In the genomic region with DNA sequence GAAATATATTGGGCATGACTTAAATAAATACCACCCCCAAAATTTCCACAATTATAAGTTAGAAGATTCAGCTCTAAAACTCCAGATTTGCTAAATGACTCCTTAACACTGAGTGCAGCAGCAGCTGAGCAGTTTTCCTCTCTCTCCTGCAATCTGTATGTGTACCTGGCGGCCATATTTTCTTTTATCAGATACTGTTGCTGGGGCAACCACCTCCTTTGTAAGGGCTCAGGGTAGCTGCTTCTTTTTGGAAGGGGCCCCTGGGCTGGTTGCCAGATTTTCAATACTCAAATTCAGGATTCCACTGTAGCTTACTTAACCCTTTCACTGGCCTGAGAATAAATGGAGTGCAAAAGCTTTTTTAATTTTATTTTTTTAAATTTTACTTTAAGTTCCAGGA, we compare ENCODE assay signal across 22 cellular contexts.
A peak's percentile ranks its signal among the peaks of the same experiment; 100 is the strongest.
DNase-seq lines count a peak whose midpoint lies in the region; ATAC-seq, FAIRE-seq and TF ChIP-seq lines count a peak whose summit lies in the region.
"Had no signal": no experiment of that assay in that cellular context is flagged by ENCODE, and none has a peak within 500 bp of the region (broad histone marks: within the 10 kb centered on the region; RNA-seq: fewer than 3 reads in every experiment).

No MANE protein-coding gene starts in this region.

- H3K23me2 ChIP-seq in H1 (ENCODE audit: low read depth, low read length) = no peaks in the 10 kb centered on the region

- no peaks in the 10 kb centered on the region for H3K79me1 ChIP-seq in H1 (ENCODE audit: low read depth, low read length)

- H3K56ac ChIP-seq in H1 (replicated peaks; ENCODE audit: insufficient read length, low read depth, low read length) = no peak overlapping the region

- no peak overlapping the region for H3K4me2 ChIP-seq in H1 (ENCODE audit: insufficient read depth in 1 of 2, low read depth in 2 of 2, low read length in 2 of 2)

- intact Hi-C loops in tibial artery (cut with DNase I; ENCODE audit: low total_unique reads) = no loop called here

- ATAC-seq in GM21723 (IDR thresholded peaks at IDR 0.05; ENCODE audit: unreplicated experiment) = no peak
- ATAC-seq: activated CD8-positive, alpha-beta T cell treated with anti-CD3 and anti-CD28 coated beads, Interleukin-2, amount 10 ng/mL, durations not matched to agents 7 days and 5 days; SK-N-SH treated with all-trans-retinoic acid at 6 μM for 48 hours had no signal

- peaks cover 0 to 3% of the 10 kb centered on the region in 2 experiments; a peak in 1 of 4 replicates for H3K9me3 ChIP-seq in H1 (ENCODE audit: insufficient read depth in 2 of 2, low read depth in 1 of 2, low read length in 1 of 2)
- H3K9me3 ChIP-seq in tibial artery = no peaks in the 10 kb centered on the region

- POLR2A ChIA-PET in H1 (lab: Charles Lee; ENCODE audit: partially characterized antibody) = no interaction called here

- H2BK5ac ChIP-seq in H1 (ENCODE audit: low read depth, low read length) = no peak overlapping the region

- H4K91ac ChIP-seq in H1 (replicated peaks; ENCODE audit: insufficient read length, low read length) = no peak overlapping the region

- H3K14ac ChIP-seq in H1 (ENCODE audit: insufficient read length) = no peak overlapping the region

- FAIRE-seq in H1 (lab: Jason Lieb, UNC) = no peak
- FAIRE-seq: D721Med, frontal cortex, keratinocyte, urothelium cell line had no signal

- H2BK20ac ChIP-seq in H1 (ENCODE audit: low read length) = no peak overlapping the region

- H2BK120ac ChIP-seq in H1 (replicated peaks; ENCODE audit: low read depth, low read length) = no peak overlapping the region

- CTCF ChIA-PET in H1 (lab: Charles Lee; ENCODE audit: partially characterized antibody) = no interaction called here

- no peak overlapping the region for H2AK5ac ChIP-seq in H1 (ENCODE audit: low read depth, low read length)

- TF ChIP-seq CTCF in H1 (IDR thresholded peaks at IDR 0.05; ENCODE audit: control extremely low read depth in 1 of 3, insufficient read depth in 1 of 3, low read depth in 1 of 3, low read length in 3 of 3) (no peak), tibial artery (IDR thresholded peaks at IDR 0.05) (no peak)

- no peaks in the 10 kb centered on the region for H3K79me2 ChIP-seq in H1 (ENCODE audit: control insufficient read depth in 1 of 2, insufficient read depth in 2 of 2, low read length in 2 of 2)

- H3K4me1 ChIP-seq in H1 (replicated peaks in 1 of 4; ENCODE audit: control insufficient read depth in 3 of 4, insufficient read depth in 4 of 4, low read length in 3 of 4) = no peaks in the 10 kb centered on the region
- no peaks in the 10 kb centered on the region for H3K4me1 ChIP-seq in tibial artery

- no peak overlapping the region for H2BK15ac ChIP-seq in H1 (ENCODE audit: low read length)

- no peak overlapping the region for H2AFZ ChIP-seq in H1 (ENCODE audit: low read length)

- WGBS in H1 (ENCODE audit: extremely low coverage in 1 of 2, insufficient coverage in 1 of 2, insufficient read length in 1 of 2, insufficient replicate concordance in 2 of 2, low coverage in 1 of 2, low lambda C conversion rate in 2 of 2, missing lambda C conversion rate in 1 of 2), 2 experiments = 84% methylated on average over 1 of the region's 1 CpG; no CpG with 5 or more reads in 1 of the 2 experiments

- no peak overlapping the region for H3K18ac ChIP-seq in H1 (ENCODE audit: extremely low read depth, low read length)

- no peak for TF ChIP-seq POLR2A in H1 (IDR thresholded peaks at IDR 0.05; ENCODE audit: control extremely low read depth in 1 of 2, low read depth in 2 of 2, low read length in 2 of 2)

- no peak overlapping the region for H4K8ac ChIP-seq in H1 (ENCODE audit: extremely low read depth, insufficient read depth, low read length)

- H3K4me3 ChIP-seq in H1 (ENCODE audit: extremely low read depth in 1 of 4, insufficient read depth in 2 of 4, low read depth in 3 of 4, low read length in 4 of 4) (no peak overlapping the region), tibial artery (no peak overlapping the region)

- H3K27me3 ChIP-seq in H1 (replicated peaks in 1 of 4; ENCODE audit: control insufficient read depth in 3 of 4, extremely low read depth in 1 of 4, insufficient read depth in 3 of 4, low read length in 3 of 4) (no peaks in the 10 kb centered on the region), tibial artery (no peaks in the 10 kb centered on the region)

- no peak overlapping the region for H2BK12ac ChIP-seq in H1 (ENCODE audit: low read depth, low read length)

- H3K9ac ChIP-seq in H1 (replicated peaks in 1 of 4; ENCODE audit: extremely low read depth in 1 of 4, low read depth in 3 of 4, low read length in 3 of 4) = no peak overlapping the region

- no peak overlapping the region for H3K4ac ChIP-seq in H1 (replicated peaks; ENCODE audit: insufficient read length, low read depth, low read length)

- TF ChIP-seq EP300 in H1 (IDR thresholded peaks at IDR 0.05; ENCODE audit: borderline replicate concordance in 1 of 2, low read depth in 2 of 2, low read length in 2 of 2) = no peak

- no peak overlapping the region for H3K27ac ChIP-seq in H1 (ENCODE audit: low read depth, low read length)
- no peak overlapping the region for H3K27ac ChIP-seq in tibial artery

- H3K23ac ChIP-seq in H1 (ENCODE audit: insufficient read length) = no peak overlapping the region

- no peak for TF ChIP-seq RAD21 in H1 (IDR thresholded peaks at IDR 0.05 in 1 of 2, conservative IDR thresholded peaks at IDR 0.05 in 1 of 2; ENCODE audit: low read depth in 2 of 2, low read length in 2 of 2)

- no peaks in the 10 kb centered on the region for H4K20me1 ChIP-seq in H1 (replicated peaks in 1 of 2; ENCODE audit: control insufficient read depth in 1 of 2, insufficient read depth in 2 of 2, low read length in 2 of 2)

- peak; percentile 92 for DNase-seq in COR-L47 (lab: John Stamatoyannopoulos, UW)
- peak; percentile 81 for DNase-seq in NCI-H1417 treated with DMSO at 0.1 percent for 48 hours (lab: John Stamatoyannopoulos, UW)
- peak; percentile 70 for DNase-seq in NCI-H446 treated with DMSO at 0.1 percent for 48 hours (lab: John Stamatoyannopoulos, UW)
- no peak for DNase-seq in H1 (ENCODE audit: low read depth in 1 of 2, low spot score in 2 of 2)
- DNase-seq in GOT3 (lab: John Stamatoyannopoulos, UW) = no peak
- no peak for DNase-seq in activated CD4-positive, alpha-beta T cell treated with anti-CD3 and anti-CD28 coated beads, Interleukin-2, amount 50 U/mL, for 4 hours
- DNase-seq in tibial artery = no peak
- DNase-seq: ACHN; activated CD8-positive, alpha-beta T cell treated with anti-CD3 and anti-CD28 coated beads, Interleukin-2, amount 10 ng/mL, durations not matched to agents 7 days and 5 days; activated naive CD4-positive, alpha-beta T cell treated with Interleukin-2 at 50 U/mL for 16 hours; activated T-cell treated with anti-CD3 and anti-CD28 coated beads, Interleukin-2, amount 50 U/mL, for 1 hour; C1 segment of cervical spinal cord; GF-D8; NCI-H187 treated with DMSO at 0.1 percent for 48 hours; stimulated activated CD4-positive, alpha-beta T cell treated with anti-CD3 and anti-CD28 coated beads, Interleukin-12 subunit alpha, Interleukin-12 subunit beta, amount 100 ng/mL, for 4 hours; T1000 had no signal

- H4K5ac ChIP-seq in H1 (ENCODE audit: insufficient read length, low read depth, low read length) = no peak overlapping the region

- H3K36me3 ChIP-seq in H1 (ENCODE audit: control insufficient read depth in 2 of 4, insufficient read depth in 4 of 4, low read length in 3 of 4) (no peaks in the 10 kb centered on the region), tibial artery (no peaks in the 10 kb centered on the region)

TF ChIP-seq in H1, 55 proteins besides CTCF, POLR2A, EP300 and RAD21:
- TF ChIP-seq TAF7 (optimal IDR thresholded peaks at IDR 0.05; ENCODE audit: borderline replicate concordance, low read depth, low read length) = no peak
- TF ChIP-seq TEAD4 (IDR thresholded peaks at IDR 0.05; ENCODE audit: low read depth, low read length) = no peak
- TF ChIP-seq YY1 (IDR thresholded peaks at IDR 0.05; ENCODE audit: low read depth, low read length) = peak; percentile 76; the same call in 1 of the 2 replicates
- no peak for TF ChIP-seq SP1 (IDR thresholded peaks at IDR 0.05; ENCODE audit: low read depth, low read length)
- TF ChIP-seq ATF3 (IDR thresholded peaks at IDR 0.05; ENCODE audit: insufficient read depth, low read depth, low read length) = no peak
- TF ChIP-seq ZNF274 (IDR thresholded peaks at IDR 0.05; ENCODE audit: borderline replicate concordance, extremely low read depth, low read length) = no peak

Comparison
In these comparisons a context has a peak if more than half of its experiments do, and no peak if none do; other contexts are left out.
1. DNase-seq: peak in COR-L47 (single experiment), NCI-H1417 treated with DMSO at 0.1 percent for 48 hours (single experiment) and NCI-H446 treated with DMSO at 0.1 percent for 48 hours (single experiment); none in H1 (0 of 2), GOT3 (single experiment), activated CD4-positive, alpha-beta T cell treated with anti-CD3 and anti-CD28 coated beads, Interleukin-2, amount 50 U/mL, for 4 hours (0 of 2) and tibial artery (0 of 2).